26 cellular contexts compared by ENCODE assay signal in genomic region chr3:147881933-147882332, GRCh38.
"Had no signal": no experiment of that assay in that cellular context is flagged by ENCODE, and none has a peak within 500 bp of the region (broad histone marks: within the 10 kb centered on the region; RNA-seq: fewer than 3 reads in every experiment).

No MANE protein-coding gene starts in this region.

- ATAC-seq: esophagus mucosa; gastrocnemius medialis; left cardiac atrium; stimulated activated naive CD8-positive, alpha-beta T cell treated with anti-CD3 and anti-CD28 coated beads, Interleukin-15, amount 100 ng/mL, for 72 hours had no signal

- H3K27me3 ChIP-seq: gastrocnemius medialis, neutrophil, ovary, suprapubic skin, transverse colon had no signal

- FAIRE-seq: urothelium cell line had no signal

- H3K9me3 Mint-ChIP-seq: memory B cell had no signal

- H3K36me3 ChIP-seq: gastrocnemius medialis, neutrophil, ovary, prostate gland, suprapubic skin, transverse colon had no signal

- H3K4me1 Mint-ChIP-seq: activated naive CD8-positive, alpha-beta T cell treated with anti-CD3 and anti-CD28 coated beads, Interleukin-2, amount 10 ng/mL, durations not matched to agents 7 days and 5 days; memory B cell; nephron; stimulated activated naive CD8-positive, alpha-beta T cell treated with anti-CD3 and anti-CD28 coated beads, Interleukin-15, amount 100 ng/mL, for 72 hours had no signal

- H3K27ac Mint-ChIP-seq: activated CD4-positive, alpha-beta memory T cell treated with anti-CD3 and anti-CD28 coated beads for 36 hours; activated naive CD4-positive, alpha-beta T cell treated with anti-CD3 and anti-CD28 coated beads for 36 hours; activated naive CD8-positive, alpha-beta T cell treated with anti-CD3 and anti-CD28 coated beads, Interleukin-2, amount 10 ng/mL, durations not matched to agents 7 days and 5 days; dendritic cell treated with granulocyte-macrophage colony-stimulating factor and Interleukin-4, amounts not matched to agents 40 ng/mL and 50 ng/mL, for 4 days; memory B cell; nephron; stimulated activated naive CD8-positive, alpha-beta T cell treated with anti-CD3 and anti-CD28 coated beads, Interleukin-15, amount 100 ng/mL, for 72 hours; T-helper 1 cell treated with Interleukin-12 subunit alpha and Interleukin-12 subunit beta and Interleukin-4 antibody, amounts not matched to agents 30 μg/mL and 1 μg/mL, for 36 hours had no signal

- H3K4me3 Mint-ChIP-seq: activated CD4-positive, alpha-beta memory T cell treated with anti-CD3 and anti-CD28 coated beads for 36 hours; activated naive CD4-positive, alpha-beta T cell treated with anti-CD3 and anti-CD28 coated beads for 36 hours; activated naive CD8-positive, alpha-beta T cell treated with anti-CD3 and anti-CD28 coated beads, Interleukin-2, amount 10 ng/mL, durations not matched to agents 7 days and 5 days; dendritic cell treated with granulocyte-macrophage colony-stimulating factor and Interleukin-4, amounts not matched to agents 40 ng/mL and 50 ng/mL, for 4 days; memory B cell; nephron; stimulated activated naive CD8-positive, alpha-beta T cell treated with anti-CD3 and anti-CD28 coated beads, Interleukin-15, amount 100 ng/mL, for 72 hours; T-helper 1 cell treated with Interleukin-12 subunit alpha and Interleukin-12 subunit beta and Interleukin-4 antibody, amounts not matched to agents 30 μg/mL and 1 μg/mL, for 36 hours had no signal

- H3K4me1 ChIP-seq: gastrocnemius medialis, prostate gland, suprapubic skin, transverse colon had no signal

- H3K9me3 ChIP-seq: gastrocnemius medialis, neutrophil, prostate gland had no signal

- H3K27ac ChIP-seq: gastrocnemius medialis, neutrophil, ovary, prostate gland, suprapubic skin, transverse colon had no signal

- H3K27me3 Mint-ChIP-seq: activated CD4-positive, alpha-beta memory T cell treated with anti-CD3 and anti-CD28 coated beads for 36 hours; activated naive CD8-positive, alpha-beta T cell treated with anti-CD3 and anti-CD28 coated beads, Interleukin-2, amount 10 ng/mL, durations not matched to agents 7 days and 5 days; dendritic cell treated with granulocyte-macrophage colony-stimulating factor and Interleukin-4, amounts not matched to agents 40 ng/mL and 50 ng/mL, for 4 days; memory B cell; stimulated activated naive CD8-positive, alpha-beta T cell treated with anti-CD3 and anti-CD28 coated beads, Interleukin-15, amount 100 ng/mL, for 72 hours had no signal

- H3K36me3 Mint-ChIP-seq: activated CD4-positive, alpha-beta memory T cell treated with anti-CD3 and anti-CD28 coated beads for 36 hours; activated naive CD8-positive, alpha-beta T cell treated with anti-CD3 and anti-CD28 coated beads, Interleukin-2, amount 10 ng/mL, durations not matched to agents 7 days and 5 days; memory B cell had no signal

- DNase-seq: activated CD4-positive, alpha-beta memory T cell treated with anti-CD3 and anti-CD28 coated beads for 36 hours; activated CD4-positive, alpha-beta T cell treated with anti-CD3 and anti-CD28 coated beads for 48 hours; activated CD4-positive, CD25-positive, alpha-beta regulatory T cell; activated naive CD4-positive, alpha-beta T cell treated with anti-CD3 and anti-CD28 coated beads for 36 hours; activated naive CD8-positive, alpha-beta T cell treated with anti-CD3 and anti-CD28 coated beads, Interleukin-2, amount 10 ng/mL, durations not matched to agents 7 days and 5 days; activated T-cell treated with anti-CD3 and anti-CD28 coated beads, Interleukin-2, amount 50 U/mL, for 48 hours; amygdala; cerebellar nuclear complex; effector CD8-positive, alpha-beta T cell; gastrocnemius medialis; hippocampal formation; islet precursor cell; left cardiac atrium; ovary; stimulated activated naive CD8-positive, alpha-beta T cell treated with anti-CD3 and anti-CD28 coated beads, Interleukin-15, amount 100 ng/mL, for 72 hours; T1000; transverse colon had no signal

- H3K4me3 ChIP-seq: gastrocnemius medialis, ovary, prostate gland, suprapubic skin, transverse colon had no signal
